Comparison of ENCODE assay signal across 28 cellular contexts in the genomic region with DNA sequence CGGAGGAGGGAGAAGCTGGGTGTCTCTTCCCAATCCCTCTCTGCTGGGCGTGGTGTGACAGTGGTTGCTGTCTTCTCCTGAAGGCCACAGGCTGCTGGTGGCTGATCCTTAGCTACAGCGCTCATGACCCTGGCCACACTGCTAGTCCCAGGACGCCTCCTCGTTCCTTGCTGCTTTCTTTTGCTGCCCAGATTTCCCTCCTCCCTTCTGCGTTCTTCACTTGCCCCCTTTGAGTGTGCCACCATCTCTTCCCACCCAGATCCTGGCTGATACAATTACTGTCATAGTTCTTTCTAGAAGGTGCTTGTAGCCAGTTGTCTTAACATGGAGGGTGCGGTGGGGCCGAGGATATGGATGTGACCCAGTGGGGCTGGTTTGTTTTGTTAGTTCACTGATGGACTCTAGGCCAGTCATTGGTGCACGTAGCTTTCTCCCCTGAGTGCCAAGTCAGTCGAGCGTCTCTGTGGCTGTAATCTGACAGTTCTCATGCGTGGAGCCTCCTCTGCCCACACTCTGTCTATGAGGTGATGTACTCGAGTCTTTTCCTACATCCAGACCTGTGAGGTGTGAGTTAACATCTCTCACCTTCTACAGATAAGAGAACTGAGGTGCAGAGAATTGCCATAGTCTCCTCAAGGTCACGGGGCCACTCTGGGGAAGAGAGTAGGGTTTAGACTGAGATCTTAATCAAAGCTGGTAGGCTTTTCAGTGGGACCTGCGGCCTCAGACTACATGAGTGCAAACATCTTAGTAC.
DNase-seq lines count a peak whose midpoint lies in the region; ATAC-seq and TF ChIP-seq lines count a peak whose summit lies in the region.
"Had no signal": no experiment of that assay in that cellular context is flagged by ENCODE, and none has a peak within 500 bp of the region (broad histone marks: within the 10 kb centered on the region; RNA-seq: fewer than 3 reads in every experiment).

No MANE protein-coding gene starts in this region.

- TF ChIP-seq RAD21 in IMR-90 (IDR thresholded peaks at IDR 0.05; ENCODE audit: low read length) = no peak

- H3K27ac ChIP-seq in IMR-90 (ENCODE audit: insufficient read depth, low read length) (no peak overlapping the region), testis (no peak overlapping the region)
- H3K27ac ChIP-seq: esophagus squamous epithelium, foreskin keratinocyte, prostate gland, upper lobe of left lung, VCaP had no signal

- DNase-seq in activated naive CD8-positive, alpha-beta T cell treated with anti-CD3 and anti-CD28 coated beads, Interleukin-2, amount 50 U/mL, for 24 hours = no peak
- no peak for DNase-seq in activated naive CD8-positive, alpha-beta T cell treated with anti-CD3 and anti-CD28 coated beads for 36 hours
- DNase-seq in IMR-90 (no peak), islet precursor cell (peak; percentile 58), testis (peak; percentile 4), GM10248 (ENCODE audit: extremely low spot score) (no peak), NCI-H2107 (lab: John Stamatoyannopoulos, UW) (no peak)
- DNase-seq: activated CD4-positive, alpha-beta T cell treated with anti-CD3 and anti-CD28 coated beads for 4 hours; activated CD8-positive, alpha-beta T cell treated with anti-CD3 and anti-CD28 coated beads, Interleukin-2, amount 10 ng/mL, durations not matched to agents 7 days and 5 days; activated gamma-delta T cell; CD4-positive, alpha-beta T cell; esophagus squamous epithelium; HCEC 1CT; MV-4-11; NCI-H1436; NCI-H446; NCI-H82; nucleus accumbens; SIG-M5; substantia nigra; T1000 had no signal

- peaks cover 28% of the 10 kb centered on the region for H3K4me1 Mint-ChIP-seq in activated naive CD8-positive, alpha-beta T cell treated with anti-CD3 and anti-CD28 coated beads, Interleukin-2, amount 50 U/mL, for 24 hours
- peaks cover 16% of the 10 kb centered on the region for H3K4me1 Mint-ChIP-seq in activated naive CD8-positive, alpha-beta T cell treated with anti-CD3 and anti-CD28 coated beads for 36 hours

- H3K36me3 ChIP-seq in IMR-90 (ENCODE audit: control insufficient read depth, insufficient read depth, low read length) (no peaks in the 10 kb centered on the region), testis (ENCODE audit: low read depth, missing control alignments) (no peaks in the 10 kb centered on the region)
- H3K36me3 ChIP-seq: esophagus squamous epithelium, prostate gland, upper lobe of left lung had no signal

- no peak for TF ChIP-seq CTCF in IMR-90 (conservative IDR thresholded peaks at IDR 0.05; ENCODE audit: low read depth, low read length)
- TF ChIP-seq CTCF in testis (IDR thresholded peaks at IDR 0.05) = no peak
- no peak for TF ChIP-seq CTCF in GM10248 (IDR thresholded peaks at IDR 0.05; ENCODE audit: control extremely low read depth, extremely low read depth, low read depth, missing control alignments)

- in situ Hi-C loops in IMR-90 (cut with MboI; ENCODE audit: low sequenced_read_pairs) = no loop called here

- H2BK15ac ChIP-seq in IMR-90 (ENCODE audit: low read depth, low read length) = peak overlapping the region; percentile 47; the same call in 1 of the 3 replicates

- H3K27me3 ChIP-seq in IMR-90 (ENCODE audit: control insufficient read depth, insufficient read depth, low read length) = no peaks in the 10 kb centered on the region
- H3K27me3 ChIP-seq in testis = no peaks in the 10 kb centered on the region
- H3K27me3 ChIP-seq: esophagus squamous epithelium, foreskin keratinocyte, upper lobe of left lung had no signal

- H3K9me3 Mint-ChIP-seq in activated naive CD8-positive, alpha-beta T cell treated with anti-CD3 and anti-CD28 coated beads, Interleukin-2, amount 50 U/mL, for 24 hours = no peaks in the 10 kb centered on the region
- H3K9me3 Mint-ChIP-seq in activated naive CD8-positive, alpha-beta T cell treated with anti-CD3 and anti-CD28 coated beads for 36 hours = peaks cover 6% of the 10 kb centered on the region
- H3K9me3 Mint-ChIP-seq: CD4-positive, alpha-beta T cell; dendritic cell treated with granulocyte-macrophage colony-stimulating factor and Interleukin-4, amounts not matched to agents 40 ng/mL and 50 ng/mL, for 4 days; stimulated activated memory B cell treated with anti-CD40 and anti-IgM and Interleukin-4, amounts not matched to agents 10 μg/mL and 1 μg/mL and 100 μg/mL, for 72 hours had no signal

- peak overlapping the region; percentile 83 for H2AK5ac ChIP-seq in IMR-90 (ENCODE audit: low read depth, low read length)

- H3K4me1 ChIP-seq in IMR-90 (ENCODE audit: control insufficient read depth, insufficient read depth, low read length) = peaks cover 9% of the 10 kb centered on the region
- H3K4me1 ChIP-seq in testis = no peaks in the 10 kb centered on the region
- H3K4me1 ChIP-seq: esophagus squamous epithelium, prostate gland, upper lobe of left lung had no signal

- no peak overlapping the region for H3K9ac ChIP-seq in IMR-90 (ENCODE audit: low read depth, low read length)

- H3K4ac ChIP-seq in IMR-90 (ENCODE audit: low read depth, low read length) = peak overlapping the region; percentile 2

- H3K4me3 Mint-ChIP-seq in activated naive CD8-positive, alpha-beta T cell treated with anti-CD3 and anti-CD28 coated beads, Interleukin-2, amount 50 U/mL, for 24 hours = no peak overlapping the region
- H3K4me3 Mint-ChIP-seq in activated naive CD8-positive, alpha-beta T cell treated with anti-CD3 and anti-CD28 coated beads for 36 hours = no peak overlapping the region
- H3K4me3 Mint-ChIP-seq: activated CD8-positive, alpha-beta T cell treated with anti-CD3 and anti-CD28 coated beads, Interleukin-2, amount 10 ng/mL, durations not matched to agents 7 days and 5 days; CD4-positive, alpha-beta T cell; dendritic cell treated with granulocyte-macrophage colony-stimulating factor and Interleukin-4, amounts not matched to agents 40 ng/mL and 50 ng/mL, for 4 days; stimulated activated memory B cell treated with anti-CD40 and anti-IgM and Interleukin-4, amounts not matched to agents 10 μg/mL and 1 μg/mL and 100 μg/mL, for 72 hours had no signal

- intact Hi-C loops in IMR-90 (cut with micrococcal nuclease) (no loop called here), testis (cut with DNase I; ENCODE audit: low total_unique reads) (no loop called here)

- no peak overlapping the region for H2BK5ac ChIP-seq in IMR-90 (ENCODE audit: low read depth, low read length, poor library complexity, severe bottlenecking)

- H3K9me3 ChIP-seq in IMR-90 (ENCODE audit: control insufficient read depth, insufficient read depth, low read length) (no peaks in the 10 kb centered on the region), testis (no peaks in the 10 kb centered on the region)
- H3K9me3 ChIP-seq: esophagus squamous epithelium, prostate gland, upper lobe of left lung had no signal

- no peak overlapping the region for H3K4me3 ChIP-seq in IMR-90 (ENCODE audit: insufficient read depth, low read depth, low read length)
- H3K4me3 ChIP-seq in testis = no peak overlapping the region
- H3K4me3 ChIP-seq: esophagus squamous epithelium, prostate gland, upper lobe of left lung had no signal

- H4K5ac ChIP-seq in IMR-90 (ENCODE audit: low read depth, low read length) = no peak overlapping the region

- H3K56ac ChIP-seq in IMR-90 (ENCODE audit: extremely low read depth, insufficient read depth, low read length) = no peak overlapping the region

- peak overlapping the region; percentile 39 for H2AFZ ChIP-seq in IMR-90 (replicated peaks; ENCODE audit: low read length, poor library complexity)

- H3K14ac ChIP-seq in IMR-90 (replicated peaks; ENCODE audit: low read depth, low read length) = no peak overlapping the region

- no peak overlapping the region for H3K4me2 ChIP-seq in IMR-90 (ENCODE audit: low read depth, low read length)

- CTCF ChIA-PET in IMR-90 (lab: Yijun Ruan, JAX) (no interaction called here), GM10248 (lab: Yijun Ruan, JAX) (interaction anchor here (0.7 kb wide), 1 partner anchor 165 kb away, joined by 3 read pairs; no protein-coding TSS in a partner anchor)

- H3K27ac Mint-ChIP-seq in activated naive CD8-positive, alpha-beta T cell treated with anti-CD3 and anti-CD28 coated beads, Interleukin-2, amount 50 U/mL, for 24 hours = no peak overlapping the region
- no peak overlapping the region for H3K27ac Mint-ChIP-seq in activated naive CD8-positive, alpha-beta T cell treated with anti-CD3 and anti-CD28 coated beads for 36 hours
- H3K27ac Mint-ChIP-seq: activated CD8-positive, alpha-beta T cell treated with anti-CD3 and anti-CD28 coated beads, Interleukin-2, amount 10 ng/mL, durations not matched to agents 7 days and 5 days; CD4-positive, alpha-beta T cell; dendritic cell treated with granulocyte-macrophage colony-stimulating factor and Interleukin-4, amounts not matched to agents 40 ng/mL and 50 ng/mL, for 4 days; stimulated activated memory B cell treated with anti-CD40 and anti-IgM and Interleukin-4, amounts not matched to agents 10 μg/mL and 1 μg/mL and 100 μg/mL, for 72 hours had no signal

- no peaks in the 10 kb centered on the region for H3K36me3 Mint-ChIP-seq in activated naive CD8-positive, alpha-beta T cell treated with anti-CD3 and anti-CD28 coated beads, Interleukin-2, amount 50 U/mL, for 24 hours (ENCODE audit: low read depth)
- peaks cover 7% of the 10 kb centered on the region for H3K36me3 Mint-ChIP-seq in activated naive CD8-positive, alpha-beta T cell treated with anti-CD3 and anti-CD28 coated beads for 36 hours

- no TSS peak for BruUV-seq in IMR-90 (replicated peaks; lab: Mats Ljungman, UMichigan)

- H4K91ac ChIP-seq in IMR-90 (ENCODE audit: insufficient read depth, low read depth, low read length) = no peak overlapping the region; the same call in 1 of the 2 replicates

- no peak overlapping the region for H3K18ac ChIP-seq in IMR-90 (ENCODE audit: low read depth, low read length)

- no peaks in the 10 kb centered on the region for H3K79me1 ChIP-seq in IMR-90 (ENCODE audit: low read depth in 1 of 2, low read length in 2 of 2)

- 95% methylated on average over 6 of the region's 15 CpGs; no CpG with 5 or more reads in 1 of the 2 experiments for WGBS in IMR-90 (ENCODE audit: extremely low coverage in 2 of 2, insufficient read length in 1 of 2), 2 experiments
- 87 to 94% methylated on average over 11 to 15 of the region's 15 CpGs for WGBS in testis, 2 donors

- peaks cover 16% of the 10 kb centered on the region for H3K9me1 ChIP-seq in IMR-90 (ENCODE audit: insufficient read depth, low read length)

- TF ChIP-seq POLR2A in IMR-90 (IDR thresholded peaks at IDR 0.05; ENCODE audit: low read depth, low read length) (no peak), testis (IDR thresholded peaks at IDR 0.05) (no peak)

- H3K23ac ChIP-seq in IMR-90 (ENCODE audit: low read depth, low read length) = no peak overlapping the region

- no peak overlapping the region for H2AK9ac ChIP-seq in IMR-90 (replicated peaks; ENCODE audit: low read depth, low read length, poor library complexity)

- H4K20me1 ChIP-seq in IMR-90 (ENCODE audit: insufficient read depth, low read length) = no peaks in the 10 kb centered on the region

- H2BK120ac ChIP-seq in IMR-90 (ENCODE audit: low read depth, low read length) = peak overlapping the region; percentile 54; the same call in 1 of the 2 replicates

- dilution Hi-C loops in IMR-90 (cut with HindIII; ENCODE audit: low sequenced_read_pairs, unreplicated experiment) = no loop called here

- peak; percentile 23 for ATAC-seq in activated naive CD8-positive, alpha-beta T cell treated with anti-CD3 and anti-CD28 coated beads, Interleukin-2, amount 50 U/mL, for 24 hours
- ATAC-seq in IMR-90 (ENCODE audit: low read depth) (no peak), esophagus mucosa (no peak)
- ATAC-seq: activated CD8-positive, alpha-beta T cell treated with anti-CD3 and anti-CD28 coated beads, Interleukin-2, amount 10 ng/mL, durations not matched to agents 7 days and 5 days; stimulated activated memory B cell treated with anti-CD40 and anti-IgM and Interleukin-4, amounts not matched to agents 10 μg/mL and 1 μg/mL and 100 μg/mL, for 72 hours had no signal

- POLR2A ChIA-PET in IMR-90 (lab: Charles Lee; ENCODE audit: unreplicated experiment) = no interaction called here
- POLR2A ChIA-PET in GM10248 (lab: Yijun Ruan, JAX) = no interaction called here

- H2BK20ac ChIP-seq in IMR-90 (ENCODE audit: low read depth, low read length) = no peak overlapping the region

- H4K8ac ChIP-seq in IMR-90 (ENCODE audit: low read depth in 2 of 2, low read length in 2 of 2) = no peak overlapping the region

- peaks cover 34% of the 10 kb centered on the region for H3K27me3 Mint-ChIP-seq in activated naive CD8-positive, alpha-beta T cell treated with anti-CD3 and anti-CD28 coated beads, Interleukin-2, amount 50 U/mL, for 24 hours
- H3K27me3 Mint-ChIP-seq in activated naive CD8-positive, alpha-beta T cell treated with anti-CD3 and anti-CD28 coated beads for 36 hours = peaks cover 24% of the 10 kb centered on the region
- H3K27me3 Mint-ChIP-seq: CD4-positive, alpha-beta T cell had no signal

Comparison
In these comparisons a context has a peak if more than half of its experiments do, and no peak if none do; other contexts are left out.
1. DNase-seq: peak in islet precursor cell (single experiment) and testis (single experiment); none in activated naive CD8-positive, alpha-beta T cell treated with anti-CD3 and anti-CD28 coated beads, Interleukin-2, amount 50 U/mL, for 24 hours (single experiment), activated naive CD8-positive, alpha-beta T cell treated with anti-CD3 and anti-CD28 coated beads for 36 hours (single experiment), IMR-90 (single experiment), GM10248 (single experiment) and NCI-H2107 (single experiment).